Comparison of ENCODE assay signal across 1 cellular context in genomic region chr2:44772131-44772530, GRCh38.
TF ChIP-seq lines count a peak whose summit lies in the region.

No MANE protein-coding gene starts in this region.

TF ChIP-seq in GM23338, 12 proteins besides CTCF, POLR2A, EP300 and RAD21 (continued from another document):
- TF ChIP-seq ZNF462 (CRISPR knock-in tag; IDR thresholded peaks at IDR 0.05) (no peak), EZH2 (IDR thresholded peaks at IDR 0.05; ENCODE audit: low read depth, unreplicated experiment) (no peak), NANOG (IDR thresholded peaks at IDR 0.05; ENCODE audit: borderline replicate concordance) (no peak), ZNF114 (CRISPR knock-in tag; IDR thresholded peaks at IDR 0.05) (no peak), ETS1 (IDR thresholded peaks at IDR 0.05) (no peak)
